8 cellular contexts compared by ENCODE assay signal in genomic region chr19:42923106-42923505, GRCh38. TPM values are rescaled to one million over a fixed set of nuclear protein-coding genes. Genes with fewer than 3 reads are reported as not detected.
A peak's percentile ranks its signal among the peaks of the same experiment; 100 is the strongest.
DNase-seq lines count a peak whose midpoint lies in the region; TF ChIP-seq lines count a peak whose summit lies in the region.
"Not testable (repeated sequence)": the region's sequence is repeated elsewhere in the genome, so short reads cannot be mapped to it uniquely, and the experiment has no call there.

No MANE protein-coding gene starts in this region.

- not testable (repeated sequence) for H3K27ac Mint-ChIP-seq in CD14-positive monocyte; activated T-cell treated with anti-CD3 and anti-CD28 coated beads, Interleukin-2, amount 50 U/mL, for 24 hours

- TF ChIP-seq CTCF in CD14-positive monocyte (IDR thresholded peaks at IDR 0.05), result peak; percentile 72
- TF ChIP-seq CTCF in GM20000 (IDR thresholded peaks at IDR 0.05; ENCODE audit: extremely low read depth, missing control alignments), result peak; percentile 37
- peak; percentile 84 for TF ChIP-seq CTCF in epithelial cell of esophagus (IDR thresholded peaks at IDR 0.05; ENCODE audit: insufficient read depth, low read depth, low read length, missing control alignments)

- H3K9me3 Mint-ChIP-seq in CD14-positive monocyte; activated T-cell treated with anti-CD3 and anti-CD28 coated beads, Interleukin-2, amount 50 U/mL, for 24 hours: not testable (repeated sequence)

- not testable (repeated sequence) for H3K4me1 Mint-ChIP-seq in CD14-positive monocyte; activated T-cell treated with anti-CD3 and anti-CD28 coated beads, Interleukin-2, amount 50 U/mL, for 24 hours (ENCODE audit: low read depth)

- not testable (repeated sequence) for DNase-seq in CD14-positive monocyte (ENCODE audit: low spot score)
- peak; percentile 10 for DNase-seq in GM20000 (ENCODE audit: low spot score)
- peak; percentile 20 for DNase-seq in MV-4-11 (lab: John Stamatoyannopoulos, UW)
- peak; percentile 32 for DNase-seq in RPMI8226
- DNase-seq in activated T-cell treated with anti-CD3 and anti-CD28 coated beads, Interleukin-2, amount 50 U/mL, for 24 hours, result peak; percentile 32
- peak; percentile 78 for DNase-seq in epithelial cell of esophagus (ENCODE audit: low read depth)
- DNase-seq in left kidney (ENCODE audit: low read depth, low spot score), result peak; percentile 26
- DNase-seq in stimulated activated CD4-positive, alpha-beta T cell treated with anti-CD3 and anti-CD28 coated beads, Interleukin-4, amount 100 ng/mL, for 48 hours (ENCODE audit: low read depth in 2 of 2), result peak; percentile 6 to 18

- H3K4me3 ChIP-seq in epithelial cell of esophagus (ENCODE audit: low read length), result not testable (repeated sequence)

- not testable (repeated sequence) for H3K27me3 Mint-ChIP-seq in CD14-positive monocyte (ENCODE audit: low read depth in 3 of 3)
- H3K27me3 Mint-ChIP-seq in activated T-cell treated with anti-CD3 and anti-CD28 coated beads, Interleukin-2, amount 50 U/mL, for 24 hours, result peaks cover 27% of the 10 kb centered on the region

- H3K36me3 Mint-ChIP-seq in CD14-positive monocyte; activated T-cell treated with anti-CD3 and anti-CD28 coated beads, Interleukin-2, amount 50 U/mL, for 24 hours (ENCODE audit: low read depth): not testable (repeated sequence)

- not testable (repeated sequence) for H3K4me3 Mint-ChIP-seq in CD14-positive monocyte; activated T-cell treated with anti-CD3 and anti-CD28 coated beads, Interleukin-2, amount 50 U/mL, for 24 hours

- intact Hi-C loops in CD14-positive monocyte (cut with micrococcal nuclease), result not testable (repeated sequence)

RNA-seq across cellular contexts. Expression of gene PSG6, which starts 5.4 kb away (rescaled TPM):
- not detected for polyA plus RNA-seq in CD14-positive monocyte

RNA-seq across cellular contexts. Expression of gene PSG7, which starts 13.9 kb away (rescaled TPM):
- not detected for polyA plus RNA-seq in CD14-positive monocyte

RNA-seq across cellular contexts. Expression of gene PSG1, which starts 43.6 kb away (rescaled TPM):
- polyA plus RNA-seq in CD14-positive monocyte, result not detected
